In the genomic region with DNA sequence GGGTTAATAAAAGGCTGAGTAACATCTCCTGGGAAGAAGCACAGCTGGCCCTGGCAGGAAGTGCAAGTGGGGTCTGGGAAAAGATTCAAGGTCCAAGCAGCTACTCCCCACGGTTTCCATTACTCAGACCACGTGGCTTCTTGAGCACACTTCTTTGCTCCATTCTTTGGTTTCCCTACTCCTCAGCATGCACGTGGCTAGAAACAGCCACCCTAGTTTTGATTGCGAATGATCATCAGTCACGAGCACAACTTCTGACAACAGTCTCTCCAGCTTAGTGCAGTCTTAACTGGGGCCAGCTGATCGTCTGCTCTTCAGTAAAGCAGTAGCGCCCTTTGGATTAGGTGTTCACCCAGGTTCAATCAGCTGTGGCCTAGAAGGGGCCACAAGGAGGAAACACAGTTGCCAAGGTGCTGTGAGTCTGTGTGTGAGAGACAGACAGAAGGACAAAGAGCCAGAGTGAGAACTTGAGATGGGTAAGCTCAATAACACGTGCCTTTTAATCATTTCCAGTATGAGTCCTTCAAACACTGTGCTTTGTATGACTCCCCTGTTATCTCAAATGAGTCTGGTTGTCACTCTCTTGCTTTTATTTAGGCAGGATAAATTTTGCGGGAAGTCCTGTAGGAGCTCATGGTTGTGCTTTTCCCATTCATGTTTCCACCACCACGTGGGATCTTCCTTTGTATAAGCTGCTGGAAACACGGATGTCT, we compare ENCODE assay signal across 9 cellular contexts. TPM values are rescaled to one million over a fixed set of nuclear protein-coding genes. Genes with fewer than 3 reads are reported as not detected.
DNase-seq lines count a peak whose midpoint lies in the region; ATAC-seq and TF ChIP-seq lines count a peak whose summit lies in the region.
"Had no signal": no experiment of that assay in that cellular context is flagged by ENCODE, and none has a peak within 500 bp of the region (broad histone marks: within the 10 kb centered on the region; RNA-seq: fewer than 3 reads in every experiment).

No MANE protein-coding gene starts in this region.

- peaks cover 18% of the 10 kb centered on the region for H3K27me3 Mint-ChIP-seq in activated naive CD4-positive, alpha-beta T cell treated with anti-CD3 and anti-CD28 coated beads, Interleukin-2, amount 50 U/mL, for 24 hours

- no peak overlapping the region for H3K4me2 ChIP-seq in mesenchymal stem cell (ENCODE audit: low read length, poor library complexity, severe bottlenecking)

- H4K8ac ChIP-seq in mesenchymal stem cell (ENCODE audit: low read length) = peak overlapping the region; percentile 83

- H2BK15ac ChIP-seq in mesenchymal stem cell (ENCODE audit: low read depth, poor library complexity, severe bottlenecking) = no peak overlapping the region

- H2BK12ac ChIP-seq in mesenchymal stem cell (ENCODE audit: low read length in 2 of 2) = peak overlapping the region; percentile 72 to 97

- ATAC-seq in activated naive CD4-positive, alpha-beta T cell treated with anti-CD3 and anti-CD28 coated beads, Interleukin-2, amount 50 U/mL, for 72 hours = no peak
- no peak for ATAC-seq in HG03280 (IDR thresholded peaks at IDR 0.05; ENCODE audit: unreplicated experiment)

- H2AK5ac ChIP-seq in mesenchymal stem cell (ENCODE audit: low read length, severe bottlenecking) = peak overlapping the region; percentile 87

- H3K4me3 ChIP-seq in choroid plexus epithelial cell (ENCODE audit: low read depth, low read length) (no peak overlapping the region), mesenchymal stem cell (ENCODE audit: insufficient read depth in 1 of 2, low read depth in 1 of 2, low read length in 2 of 2) (peak overlapping the region in 1 of 2 experiments; percentile 95), uterus (peak overlapping the region; percentile 48 to 93)

- H3K18ac ChIP-seq in mesenchymal stem cell (ENCODE audit: low read depth in 1 of 2, low read length in 2 of 2) = peak overlapping the region; percentile 67 to 100

- H2BK120ac ChIP-seq in mesenchymal stem cell (ENCODE audit: low read depth, low read length) = peak overlapping the region; percentile 94

- H3K79me1 ChIP-seq in mesenchymal stem cell (replicated peaks; ENCODE audit: low read length, poor library complexity, severe bottlenecking) = no peaks in the 10 kb centered on the region

- WGBS in mesenchymal stem cell = 53% methylated on average over 11 of the region's 11 CpGs

- H3K27me3 ChIP-seq in mesenchymal stem cell (ENCODE audit: control insufficient read depth in 1 of 2, insufficient read depth in 1 of 2, low read length in 2 of 2) (no peaks in the 10 kb centered on the region), uterus (no peaks in the 10 kb centered on the region)

- H3K4me1 Mint-ChIP-seq in activated naive CD4-positive, alpha-beta T cell treated with anti-CD3 and anti-CD28 coated beads, Interleukin-2, amount 50 U/mL, for 24 hours = peaks cover 7% of the 10 kb centered on the region
- H3K4me1 Mint-ChIP-seq: IgD-negative memory B cell had no signal

- H3K9ac ChIP-seq in mesenchymal stem cell (ENCODE audit: low read length) = peak overlapping the region; percentile 97

- no peaks in the 10 kb centered on the region for H3K9me3 Mint-ChIP-seq in activated naive CD4-positive, alpha-beta T cell treated with anti-CD3 and anti-CD28 coated beads, Interleukin-2, amount 50 U/mL, for 24 hours
- no peaks in the 10 kb centered on the region for H3K9me3 Mint-ChIP-seq in activated naive CD4-positive, alpha-beta T cell treated with anti-CD3 and anti-CD28 coated beads, Interleukin-2, amount 50 U/mL, for 72 hours

- H2BK5ac ChIP-seq in mesenchymal stem cell (ENCODE audit: low read depth, low read length, poor library complexity, severe bottlenecking) = no peak overlapping the region

- no peaks in the 10 kb centered on the region for H3K36me3 Mint-ChIP-seq in activated naive CD4-positive, alpha-beta T cell treated with anti-CD3 and anti-CD28 coated beads, Interleukin-2, amount 50 U/mL, for 24 hours
- peaks cover 5 to 8% of the 10 kb centered on the region in 2 donors for H3K36me3 Mint-ChIP-seq in activated naive CD4-positive, alpha-beta T cell treated with anti-CD3 and anti-CD28 coated beads, Interleukin-2, amount 50 U/mL, for 72 hours
- H3K36me3 Mint-ChIP-seq: IgD-negative memory B cell had no signal

- no peak overlapping the region for H3K14ac ChIP-seq in mesenchymal stem cell (ENCODE audit: low read length in 2 of 2)

- H3K36me3 ChIP-seq in mesenchymal stem cell (ENCODE audit: control insufficient read depth in 1 of 2, insufficient read depth in 2 of 2, low read depth in 1 of 2, low read length in 2 of 2) = peaks cover 0 to 15% of the 10 kb centered on the region in 2 experiments
- no peaks in the 10 kb centered on the region for H3K36me3 ChIP-seq in uterus

- H3K4me1 ChIP-seq in mesenchymal stem cell (ENCODE audit: control insufficient read depth, insufficient read depth, low read depth, low read length) (peaks cover 10% of the 10 kb centered on the region), uterus (peaks cover 0 to 12% of the 10 kb centered on the region in 2 donors)

- H3K27ac ChIP-seq in mesenchymal stem cell (ENCODE audit: low read length, poor library complexity, severe bottlenecking) (peak overlapping the region; percentile 95), uterus (peak overlapping the region; percentile 99 to 100)

- H4K91ac ChIP-seq in mesenchymal stem cell (ENCODE audit: low read length) = peak overlapping the region; percentile 88

- TF ChIP-seq CTCF in choroid plexus epithelial cell (conservative IDR thresholded peaks at IDR 0.05; ENCODE audit: low read depth, low read length) = no peak
- no peak for TF ChIP-seq CTCF in uterus (IDR thresholded peaks at IDR 0.05)

- H3K4ac ChIP-seq in mesenchymal stem cell (ENCODE audit: low read depth in 1 of 2, low read length in 2 of 2) = peak overlapping the region; percentile 83 to 95

- no peak overlapping the region for H2AFZ ChIP-seq in mesenchymal stem cell (ENCODE audit: low read depth, low read length)

- no peak overlapping the region for H3K23ac ChIP-seq in mesenchymal stem cell (ENCODE audit: low read length in 2 of 2)

- intact Hi-C loops in uterus (cut with DNase I; ENCODE audit: low total_unique reads) = no loop called here

- H3K9me3 ChIP-seq in mesenchymal stem cell (ENCODE audit: control insufficient read depth, low read length) (no peaks in the 10 kb centered on the region), uterus (no peaks in the 10 kb centered on the region)

- peak overlapping the region; percentile 61 for H3K4me3 Mint-ChIP-seq in activated naive CD4-positive, alpha-beta T cell treated with anti-CD3 and anti-CD28 coated beads, Interleukin-2, amount 50 U/mL, for 24 hours

- no peak for DNase-seq in activated naive CD4-positive, alpha-beta T cell treated with anti-CD3 and anti-CD28 coated beads, Interleukin-2, amount 50 U/mL, for 72 hours (ENCODE audit: low spot score in 2 of 2)
- DNase-seq in choroid plexus epithelial cell (ENCODE audit: low read depth) (peak; percentile 81), mesenchymal stem cell (peak; percentile 93), uterus (peak; percentile 81 to 86), NCI-H1105 (lab: John Stamatoyannopoulos, UW) (no peak), NCI-H748 treated with DMSO at 0.1 percent for 48 hours (lab: John Stamatoyannopoulos, UW) (no peak)

- no peak overlapping the region for H3K27ac Mint-ChIP-seq in activated naive CD4-positive, alpha-beta T cell treated with anti-CD3 and anti-CD28 coated beads, Interleukin-2, amount 50 U/mL, for 24 hours
- no peak overlapping the region for H3K27ac Mint-ChIP-seq in activated naive CD4-positive, alpha-beta T cell treated with anti-CD3 and anti-CD28 coated beads, Interleukin-2, amount 50 U/mL, for 72 hours

- peak in 1 of 2 donors; percentile 27 for TF ChIP-seq POLR2A in uterus (IDR thresholded peaks at IDR 0.05)

RNA-seq across cellular contexts. Expression of a gene that starts 1.0 kb away (rescaled TPM):
- total RNA-seq in activated naive CD4-positive, alpha-beta T cell treated with anti-CD3 and anti-CD28 coated beads, Interleukin-2, amount 50 U/mL, for 72 hours = under 1 TPM in 1 of 2 donors, not detected in 1; 0.20 TPM
- polyA plus RNA-seq in mesenchymal stem cell (2013, experiment 1 of 2) = 109 TPM
- polyA plus RNA-seq in mesenchymal stem cell (2013, experiment 2 of 2) = 110 TPM
- 100 to 1,000 TPM in 1 of 4 donors, 10 to 100 TPM in 3; 52.9 to 188 (median 66.5) TPM for total RNA-seq in uterus
- polyA plus RNA-seq: IgD-negative memory B cell had no signal

Comparison
In these comparisons a context has a peak if more than half of its experiments do, and no peak if none do; other contexts are left out.
1. DNase-seq: peak in choroid plexus epithelial cell (single experiment), mesenchymal stem cell (single experiment) and uterus (2 of 2); none in activated naive CD4-positive, alpha-beta T cell treated with anti-CD3 and anti-CD28 coated beads, Interleukin-2, amount 50 U/mL, for 72 hours (0 of 2), NCI-H1105 (single experiment) and NCI-H748 treated with DMSO at 0.1 percent for 48 hours (single experiment).
2. RNA of a gene that starts 1.0 kb away (total RNA-seq): 52.9 to 188 TPM in uterus; 0.20 TPM in activated naive CD4-positive, alpha-beta T cell treated with anti-CD3 and anti-CD28 coated beads, Interleukin-2, amount 50 U/mL, for 72 hours; every median in the first group is over 10 times any median in the second.